8 cellular contexts compared by ENCODE assay signal in genomic region chr11:40294343-40294723, GRCh38.
A peak's percentile ranks its signal among the peaks of the same experiment; 100 is the strongest.
DNase-seq lines count a peak whose midpoint lies in the region; ATAC-seq and TF ChIP-seq lines count a peak whose summit lies in the region.

No MANE protein-coding gene starts in this region.

- H3K4me3 ChIP-seq in OCI-LY7 (ENCODE audit: low read depth, low read length, poor library complexity, severe bottlenecking) (no peak overlapping the region), mucosa of descending colon (no peak overlapping the region)

- no peaks in the 10 kb centered on the region for H3K79me2 ChIP-seq in OCI-LY7 (ENCODE audit: insufficient read depth, low read depth, low read length)

- no peak overlapping the region for H3K27ac ChIP-seq in OCI-LY7 (ENCODE audit: low read depth, low read length, poor library complexity, severe bottlenecking)

- H2AFZ ChIP-seq in OCI-LY7 (ENCODE audit: low read length) = no peak overlapping the region

- ATAC-seq in GM18868 (IDR thresholded peaks at IDR 0.05; ENCODE audit: unreplicated experiment) (peak; percentile 37), HG02571 (IDR thresholded peaks at IDR 0.05; ENCODE audit: unreplicated experiment) (peak; percentile 13), mucosa of descending colon (no peak), GM21737 (IDR thresholded peaks at IDR 0.05; ENCODE audit: unreplicated experiment) (no peak)

- H3K4me1 ChIP-seq in OCI-LY7 (ENCODE audit: insufficient read depth, low read length, poor library complexity, severe bottlenecking) (no peaks in the 10 kb centered on the region), mucosa of descending colon (ENCODE audit: low read depth) (no peaks in the 10 kb centered on the region)

- no peaks in the 10 kb centered on the region for H4K20me1 ChIP-seq in OCI-LY7 (ENCODE audit: insufficient read depth, low read length)

- CTCF ChIA-PET in OCI-LY7 (lab: Charles Lee; ENCODE audit: unreplicated experiment) = no interaction called here

- BruUV-seq in OCI-LY7 (replicated peaks; lab: Mats Ljungman, UMichigan) = no TSS peak

- H3K4me2 ChIP-seq in OCI-LY7 (ENCODE audit: low read length) = no peak overlapping the region

- TF ChIP-seq CTCF in OCI-LY7 (conservative IDR thresholded peaks at IDR 0.05; ENCODE audit: low read length) (peak; percentile 7; the same call in 1 of the 2 replicates), mucosa of descending colon (IDR thresholded peaks at IDR 0.05) (peak; percentile 5)

- POLR2A ChIA-PET in OCI-LY7 (lab: Charles Lee) = interaction anchor here (0.6 to 0.7 kb wide), 2 partner anchors 76 to 861 kb away, joined by 3 read pairs; no protein-coding TSS in a partner anchor

- no peaks in the 10 kb centered on the region for H3K36me3 ChIP-seq in OCI-LY7 (ENCODE audit: insufficient read depth, low read length)
- no peaks in the 10 kb centered on the region for H3K36me3 ChIP-seq in mucosa of descending colon (ENCODE audit: low read depth)

- H3K9me3 ChIP-seq in OCI-LY7 (ENCODE audit: low read length) (no peaks in the 10 kb centered on the region), mucosa of descending colon (no peaks in the 10 kb centered on the region)

- intact Hi-C loops in OCI-LY7 (cut with micrococcal nuclease; ENCODE audit: unreplicated experiment) = no loop called here
- intact Hi-C loops in mucosa of descending colon (cut with DNase I, micrococcal nuclease) = no loop called here

- no peaks in the 10 kb centered on the region for H3K9me2 ChIP-seq in OCI-LY7 (ENCODE audit: insufficient read depth, low read length)

- DNase-seq in OCI-LY7 (ENCODE audit: low spot score) (no peak), mucosa of descending colon (no peak), NCI-H345 treated with DMSO at 0.1 percent for 48 hours (lab: John Stamatoyannopoulos, UW; ENCODE audit: unreplicated experiment) (no peak), NOMO-1 treated with dmso at 0.1 percent for 144 hours (lab: John Stamatoyannopoulos, UW; ENCODE audit: unreplicated experiment) (no peak), GM03348 (ENCODE audit: low spot score) (no peak)

Comparison
In these comparisons a context has a peak if more than half of its experiments do, and no peak if none do; other contexts are left out.
1. ATAC-seq: peak in GM18868 (single experiment) and HG02571 (single experiment); none in mucosa of descending colon (single experiment) and GM21737 (single experiment).